In the genomic region with DNA sequence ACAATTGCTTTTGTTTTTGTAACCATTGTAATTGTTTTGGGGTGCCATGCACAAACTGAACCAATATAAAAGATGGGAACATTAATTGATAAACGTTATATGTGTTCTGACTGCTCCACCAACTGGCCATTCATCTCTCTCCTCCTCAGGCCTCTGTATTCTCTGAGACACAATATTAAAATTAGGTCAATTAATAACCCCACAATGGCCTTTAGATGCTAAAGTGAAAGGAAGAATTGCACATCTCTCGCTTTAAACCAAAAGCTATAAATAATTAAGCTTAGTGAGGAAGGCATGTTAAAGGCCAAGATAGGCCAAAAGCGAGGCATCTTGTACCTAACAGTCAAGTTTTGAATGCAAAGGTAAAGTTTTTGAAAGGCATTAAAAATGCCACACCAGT, we compare ENCODE assay signal across 17 cellular contexts.
"Had no signal": no experiment of that assay in that cellular context is flagged by ENCODE, and none has a peak within 500 bp of the region (broad histone marks: within the 10 kb centered on the region; RNA-seq: fewer than 3 reads in every experiment).

No MANE protein-coding gene starts in this region.

- H3K36me3 Mint-ChIP-seq: activated naive CD8-positive, alpha-beta T cell; natural killer cell; stimulated activated effector memory CD8-positive, alpha-beta T cell treated with anti-CD3 and anti-CD28 coated beads, Interleukin-12 subunit alpha, Interleukin-12 subunit beta, amount 100 ng/mL, for 72 hours had no signal

- H3K4me1 Mint-ChIP-seq: natural killer cell; stimulated activated effector memory CD8-positive, alpha-beta T cell treated with anti-CD3 and anti-CD28 coated beads, Interleukin-12 subunit alpha, Interleukin-12 subunit beta, amount 100 ng/mL, for 72 hours had no signal

- H3K4me3 Mint-ChIP-seq: activated naive CD8-positive, alpha-beta T cell; activated T-helper 1 cell treated with anti-CD3 and anti-CD28 coated beads, Interleukin-12 subunit alpha, Interleukin-12 subunit beta, Interleukin-2, Interleukin-4 antibody, amounts not matched to agents 30 ng/mL and 10 ng/mL and 1 ng/mL, durations not matched to agents 14 hours and 24 hours and 36 hours; natural killer cell; stimulated activated effector memory CD8-positive, alpha-beta T cell treated with anti-CD3 and anti-CD28 coated beads, Interleukin-12 subunit alpha, Interleukin-12 subunit beta, amount 100 ng/mL, for 72 hours had no signal

- H3K79me2 ChIP-seq: parathyroid adenoma had no signal

- ATAC-seq: left lobe of liver; natural killer cell; right lobe of liver; stimulated activated effector memory CD8-positive, alpha-beta T cell treated with anti-CD3 and anti-CD28 coated beads, Interleukin-12 subunit alpha, Interleukin-12 subunit beta, amount 100 ng/mL, for 72 hours had no signal

- H3K27me3 ChIP-seq: neutrophil, right lobe of liver, upper lobe of left lung had no signal

- H3K27me3 Mint-ChIP-seq: activated naive CD8-positive, alpha-beta T cell had no signal

- H3K4me1 ChIP-seq: parathyroid adenoma, right lobe of liver, upper lobe of left lung had no signal

- H3K4me3 ChIP-seq: lung, right lobe of liver, thoracic aorta, upper lobe of left lung had no signal

- H3K27ac Mint-ChIP-seq: activated naive CD8-positive, alpha-beta T cell; activated T-helper 1 cell treated with anti-CD3 and anti-CD28 coated beads, Interleukin-12 subunit alpha, Interleukin-12 subunit beta, Interleukin-2, Interleukin-4 antibody, amounts not matched to agents 30 ng/mL and 10 ng/mL and 1 ng/mL, durations not matched to agents 14 hours and 24 hours and 36 hours; natural killer cell; stimulated activated effector memory CD8-positive, alpha-beta T cell treated with anti-CD3 and anti-CD28 coated beads, Interleukin-12 subunit alpha, Interleukin-12 subunit beta, amount 100 ng/mL, for 72 hours had no signal

- H3K27ac ChIP-seq: neutrophil, parathyroid adenoma, right lobe of liver, thoracic aorta, upper lobe of left lung, VCaP had no signal

- H2AFZ ChIP-seq: parathyroid adenoma had no signal

- H3K36me3 ChIP-seq: neutrophil, right lobe of liver, thoracic aorta, upper lobe of left lung had no signal

- H3K9me3 ChIP-seq: neutrophil, right lobe of liver, thoracic aorta had no signal

- H3K9ac ChIP-seq: parathyroid adenoma had no signal

- H3K9me3 Mint-ChIP-seq: activated T-helper 1 cell treated with anti-CD3 and anti-CD28 coated beads, Interleukin-12 subunit alpha, Interleukin-12 subunit beta, Interleukin-2, Interleukin-4 antibody, amounts not matched to agents 30 ng/mL and 10 ng/mL and 1 ng/mL, durations not matched to agents 14 hours and 24 hours and 36 hours had no signal

- DNase-seq: activated CD4-positive, CD25-positive, alpha-beta regulatory T cell treated with anti-CD3 and anti-CD28 coated beads, Interleukin-2, amount 50 U/mL, for 72 hours; effector CD4-positive, alpha-beta T cell; kidney; natural killer cell; right lobe of liver; small intestine; stimulated activated CD4-positive, alpha-beta T cell treated with anti-CD3 and anti-CD28 coated beads, Interleukin-4, amount 100 ng/mL, for 1 hour; upper lobe of left lung had no signal
